In the genomic region with DNA sequence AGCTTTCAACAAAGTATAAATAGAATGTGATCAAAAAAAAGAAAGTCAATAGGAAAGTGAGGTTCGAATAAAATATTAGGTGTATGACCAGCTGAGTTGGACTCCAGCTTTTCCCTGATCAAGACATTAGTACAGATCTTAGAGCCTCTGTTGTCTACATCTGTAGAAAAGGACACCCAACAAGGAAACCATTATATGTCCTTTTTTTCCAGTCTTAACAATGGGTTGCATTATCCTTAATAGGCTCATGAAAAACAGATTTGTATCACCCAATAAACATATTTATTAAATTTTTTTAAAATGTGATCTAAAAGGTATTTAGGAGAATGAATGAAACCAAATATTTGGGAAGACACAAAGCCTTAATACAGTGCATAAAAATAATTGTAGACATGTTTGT, we compare ENCODE assay signal across 27 cellular contexts. TPM values are rescaled to one million over a fixed set of nuclear protein-coding genes. Genes with fewer than 3 reads are reported as not detected.
"Had no signal": no experiment of that assay in that cellular context is flagged by ENCODE, and none has a peak within 500 bp of the region (broad histone marks: within the 10 kb centered on the region; RNA-seq: fewer than 3 reads in every experiment).

No MANE protein-coding gene starts in this region.

- DNase-seq: naive thymus-derived CD8-positive, alpha-beta T cell; nephron progenitor cell; nucleus accumbens; pancreas; posterior cingulate gyrus; psoas muscle; right cardiac atrium; stimulated activated CD4-positive, alpha-beta T cell treated with anti-CD3 and anti-CD28 coated beads, Interleukin-15, amount 100 ng/mL, for 24 hours; stimulated activated CD4-positive, alpha-beta T cell treated with anti-CD3 and anti-CD28 coated beads, Interleukin-2, amount 100 ng/mL, for 24 hours; stimulated activated CD4-positive, alpha-beta T cell treated with anti-CD3 and anti-CD28 coated beads, Interleukin-2, amount 100 ng/mL, for 48 hours; stimulated activated CD4-positive, alpha-beta T cell treated with anti-CD3 and anti-CD28 coated beads, Interleukin-4, amount 100 ng/mL, for 24 hours; stimulated activated naive B cell treated with anti-CD40 and anti-IgM and Interleukin-4, amounts not matched to agents 10 μg/mL and 1 μg/mL and 100 μg/mL, for 72 hours; stimulated activated naive CD4-positive, alpha-beta T cell treated with Interleukin-2 at 50 U/mL for 16 hours; stomach; thyroid gland; trophoblast cell; upper lobe of left lung had no signal

- H3K36me3 ChIP-seq: neutrophil, pancreas, thoracic aorta, thyroid gland, vagina had no signal

- FAIRE-seq: pancreas, urothelium cell line had no signal

- H3K4me3 ChIP-seq: pancreas, psoas muscle, skin epidermis, smooth muscle cell, stomach, thoracic aorta, thyroid gland, tibial nerve, upper lobe of left lung, vagina had no signal

- H3K9me3 ChIP-seq: neutrophil, pancreas, psoas muscle, stomach, thoracic aorta, thyroid gland, tibial nerve, upper lobe of left lung, vagina had no signal

- H3K27me3 ChIP-seq: neutrophil, stomach, thyroid gland, tibial nerve, upper lobe of left lung, vagina had no signal

- H3K4me2 ChIP-seq: smooth muscle cell had no signal

- ATAC-seq: naive thymus-derived CD8-positive, alpha-beta T cell; natural killer cell treated with Interleukin-12 subunit alpha and Interleukin-12 subunit beta and Interleukin-15 and Interleukin-18, amount 100 ng/mL, for 72 hours; pancreas; psoas muscle; right cardiac atrium; sciatic nerve; stimulated activated effector memory CD8-positive, alpha-beta T cell treated with anti-CD3 and anti-CD28 coated beads, Interleukin-12 subunit alpha, Interleukin-12 subunit beta, amount 100 ng/mL, for 72 hours; stimulated activated naive B cell treated with anti-CD40 and anti-IgM and Interleukin-4, amounts not matched to agents 10 μg/mL and 1 μg/mL and 100 μg/mL, for 72 hours had no signal

- H3K4me1 ChIP-seq: pancreas, stomach, upper lobe of left lung, vagina had no signal

- H3K27ac ChIP-seq: neutrophil, pancreas, psoas muscle, skin epidermis, stomach, thoracic aorta, thyroid gland, tibial nerve, upper lobe of left lung, vagina had no signal

RNA-seq across cellular contexts. Expression of a gene that starts 18.1 kb away (rescaled TPM):
- total RNA-seq: smooth muscle cell had no signal
- polyA plus RNA-seq: smooth muscle cell had no signal
